31 cellular contexts compared by ENCODE assay signal in genomic region chr10:97920865-97921264, GRCh38.
"Had no signal": no experiment of that assay in that cellular context is flagged by ENCODE, and none has a peak within 500 bp of the region (broad histone marks: within the 10 kb centered on the region; RNA-seq: fewer than 3 reads in every experiment).

No MANE protein-coding gene starts in this region.

- ATAC-seq: activated CD8-positive, alpha-beta T cell treated with anti-CD3 and anti-CD28 coated beads, Interleukin-2, amount 10 ng/mL, durations not matched to agents 7 days and 5 days; activated naive CD4-positive, alpha-beta T cell treated with anti-CD3 and anti-CD28 coated beads, Interleukin-2, amount 50 U/mL, for 72 hours; PC-3 had no signal

- DNase-seq: activated CD4-positive, alpha-beta T cell treated with anti-CD3 and anti-CD28 coated beads, Interleukin-2, amount 10 ng/mL, durations not matched to agents 7 days and 5 days; activated CD4-positive, alpha-beta T cell treated with anti-CD3 and anti-CD28 coated beads, Interleukin-2, amount 50 U/mL, for 48 hours; activated CD4-positive, CD25-positive, alpha-beta regulatory T cell; activated CD8-positive, alpha-beta T cell treated with anti-CD3 and anti-CD28 coated beads, Interleukin-2, amount 10 ng/mL, durations not matched to agents 7 days and 5 days; activated gamma-delta T cell; activated naive CD4-positive, alpha-beta T cell treated with Interleukin-2 at 50 U/mL for 16 hours; activated T-cell treated with anti-CD3 and anti-CD28 coated beads, Interleukin-2, amount 50 U/mL, for 24 hours; Kasumi-1; KG1; NCI-H1048; NCI-H1105 treated with DMSO at 0.1 percent for 48 hours; NCI-H1436; NCI-H1694; NCI-H1930; NCI-H345; NCI-H524 treated with DMSO at 0.1 percent for 48 hours; NCI-H748 treated with DMSO at 0.1 percent for 48 hours; NK-92 treated with Interleukin-12 subunit alpha and Interleukin-12 subunit beta, amount 100 ng/mL, for 24 hours; PC-3; Peyer's patch; RPMI8226; SIG-M5; SW 1271; T1000; WERI-Rb-1 had no signal

- FAIRE-seq: astrocyte had no signal

- H3K4me3 ChIP-seq: adrenal gland, body of pancreas, breast epithelium, MG63, Peyer's patch had no signal

- H3K9me3 ChIP-seq: adrenal gland, body of pancreas, breast epithelium, MG63, Peyer's patch had no signal

- H3K27me3 ChIP-seq: body of pancreas, MG63, Peyer's patch had no signal

- H3K4me1 ChIP-seq: adrenal gland, Peyer's patch had no signal

- H3K27ac ChIP-seq: adrenal gland, Peyer's patch, WERI-Rb-1 had no signal

- H3K36me3 ChIP-seq: adrenal gland, breast epithelium, MG63, Peyer's patch, WERI-Rb-1 had no signal
